ENCODE assay signal across 11 cellular contexts in genomic region chr7:107072133-107072532, GRCh38.
"Had no signal": no experiment of that assay in that cellular context is flagged by ENCODE, and none has a peak within 500 bp of the region (broad histone marks: within the 10 kb centered on the region; RNA-seq: fewer than 3 reads in every experiment).

No MANE protein-coding gene starts in this region.

- H3K27ac ChIP-seq: GM23248 had no signal

- H2AFZ ChIP-seq: GM23248, GM23338 had no signal

- DNase-seq: GM23248, GOT3, H7, H9, HCEC 1CT, HFFc6 had no signal

- H3K4me3 ChIP-seq: GM23248, GM23338, HAP-1 had no signal

- H3K36me3 ChIP-seq: HAP-1 had no signal

- H3K9me3 ChIP-seq: HAP-1 had no signal

- H3K4me2 ChIP-seq: GM23338 had no signal

- ATAC-seq: GM23338, HCT116 had no signal

- FAIRE-seq: H1, H54 had no signal

- H3K9ac ChIP-seq: GM23248 had no signal
